Comparison of ENCODE assay signal across 22 cellular contexts in the genomic region with DNA sequence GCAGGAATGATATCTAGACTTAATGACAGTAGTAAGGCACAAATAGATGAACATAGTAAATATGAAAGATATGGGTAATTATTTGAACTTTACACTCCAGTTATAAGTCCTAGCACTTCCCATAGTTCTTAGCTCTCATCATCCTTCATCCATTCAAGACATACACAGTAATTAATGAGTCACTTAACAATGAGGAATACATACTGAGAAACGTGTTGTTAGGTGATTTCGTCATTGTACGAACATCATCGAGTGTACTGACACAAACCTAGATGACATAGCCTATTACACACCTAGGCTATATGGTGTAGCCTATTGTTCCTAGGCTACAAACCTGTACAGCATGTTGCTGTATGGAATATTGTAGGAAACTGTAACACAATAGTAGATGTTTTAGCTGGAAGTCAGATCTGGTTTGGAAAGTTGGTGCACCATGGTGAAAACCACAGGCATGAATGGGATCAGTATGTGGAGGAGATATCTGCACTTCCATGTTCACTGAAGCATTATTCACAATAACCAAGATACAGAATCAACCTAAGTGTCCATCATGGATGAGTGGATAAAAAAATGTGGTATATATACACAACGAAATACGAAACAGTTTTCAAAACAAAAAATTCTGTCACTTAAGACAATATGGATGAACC.
DNase-seq lines count a peak whose midpoint lies in the region; FAIRE-seq and TF ChIP-seq lines count a peak whose summit lies in the region.
"Had no signal": no experiment of that assay in that cellular context is flagged by ENCODE, and none has a peak within 500 bp of the region (broad histone marks: within the 10 kb centered on the region; RNA-seq: fewer than 3 reads in every experiment).

No MANE protein-coding gene starts in this region.

- FAIRE-seq in GM12891 (lab: Jason Lieb, UNC), result peak; percentile 50
- FAIRE-seq in bronchial epithelial cell (lab: Jason Lieb, UNC), result peak; percentile 40
- FAIRE-seq: H1, HepG2 had no signal

- no peaks in the 10 kb centered on the region for H3K36me3 Mint-ChIP-seq in activated naive CD8-positive, alpha-beta T cell treated with anti-CD3 and anti-CD28 coated beads for 36 hours
- H3K36me3 Mint-ChIP-seq: CD4-positive, CD25-positive, alpha-beta regulatory T cell had no signal

- no peak overlapping the region for H3K27ac Mint-ChIP-seq in activated naive CD8-positive, alpha-beta T cell treated with anti-CD3 and anti-CD28 coated beads for 36 hours
- H3K27ac Mint-ChIP-seq: B cell; CD4-positive, CD25-positive, alpha-beta regulatory T cell had no signal

- H3K4me3 Mint-ChIP-seq in activated naive CD8-positive, alpha-beta T cell treated with anti-CD3 and anti-CD28 coated beads for 36 hours, result no peak overlapping the region
- H3K4me3 Mint-ChIP-seq: B cell; CD4-positive, CD25-positive, alpha-beta regulatory T cell had no signal

- no peaks in the 10 kb centered on the region for H3K9me3 Mint-ChIP-seq in activated naive CD8-positive, alpha-beta T cell treated with anti-CD3 and anti-CD28 coated beads for 36 hours
- H3K9me3 Mint-ChIP-seq: CD4-positive, CD25-positive, alpha-beta regulatory T cell had no signal

- no peak for TF ChIP-seq POLR2A in GM12891 (IDR thresholded peaks at IDR 0.05; ENCODE audit: low read depth, low read length)

- H3K4me1 Mint-ChIP-seq in activated naive CD8-positive, alpha-beta T cell treated with anti-CD3 and anti-CD28 coated beads for 36 hours, result no peaks in the 10 kb centered on the region
- H3K4me1 Mint-ChIP-seq: B cell; CD4-positive, CD25-positive, alpha-beta regulatory T cell had no signal

- DNase-seq in GM12891 (ENCODE audit: insufficient read length, low spot score) (no peak), RKO (ENCODE audit: low spot score) (peak; percentile 59), bronchial epithelial cell (ENCODE audit: low read depth) (peak; percentile 95), kidney glomerular epithelial cell (lab: John Stamatoyannopoulos, UW) (peak; percentile 60), NCI-H128 (lab: John Stamatoyannopoulos, UW; ENCODE audit: unreplicated experiment) (no peak), amniotic stem cell (lab: John Stamatoyannopoulos, UW) (no peak), C1 segment of cervical spinal cord (lab: John Stamatoyannopoulos, UW) (no peak)
- DNase-seq in activated naive CD8-positive, alpha-beta T cell treated with anti-CD3 and anti-CD28 coated beads for 36 hours, result no peak
- DNase-seq: Caco-2; CD4-positive, CD25-positive, alpha-beta regulatory T cell; GDM1; MG63; NCI-H1092; NCI-H146; NCI-H2081; NCI-H446 treated with DMSO at 0.1 percent for 48 hours; NK-92 treated with Interleukin-12 subunit alpha and Interleukin-12 subunit beta, amount 100 ng/mL, for 24 hours; Peyer's patch; Right ventricle myocardium superior had no signal

- H3K27me3 ChIP-seq in bronchial epithelial cell (ENCODE audit: control insufficient read depth, insufficient read depth, low read length), result no peaks in the 10 kb centered on the region
- H3K27me3 ChIP-seq: MG63, Peyer's patch had no signal

- no peak for TF ChIP-seq CTCF in bronchial epithelial cell (IDR thresholded peaks at IDR 0.05; ENCODE audit: insufficient read depth, low read length, severe bottlenecking)

- no peaks in the 10 kb centered on the region for H3K27me3 Mint-ChIP-seq in activated naive CD8-positive, alpha-beta T cell treated with anti-CD3 and anti-CD28 coated beads for 36 hours

- no peak overlapping the region for H3K4me3 ChIP-seq in bronchial epithelial cell (ENCODE audit: low read depth, low read length)
- H3K4me3 ChIP-seq: MG63, Peyer's patch had no signal

- no peaks in the 10 kb centered on the region for H3K36me3 ChIP-seq in bronchial epithelial cell (ENCODE audit: control insufficient read depth, insufficient read depth, low read length)
- H3K36me3 ChIP-seq: MG63, Peyer's patch had no signal

TF ChIP-seq in GM12891, 5 proteins besides CTCF, POLR2A, EP300 and RAD21:
- TF ChIP-seq POLR2AphosphoS5 (IDR thresholded peaks at IDR 0.05; ENCODE audit: low read depth, low read length) (no peak), SPI1 (IDR thresholded peaks at IDR 0.05; ENCODE audit: low read depth, low read length) (no peak), PAX5 (IDR thresholded peaks at IDR 0.05; ENCODE audit: insufficient read depth, low read length, severe bottlenecking) (no peak)

Comparison
In these comparisons a context has a peak if more than half of its experiments do, and no peak if none do; other contexts are left out.
1. DNase-seq: peak in RKO (single experiment), bronchial epithelial cell (single experiment) and kidney glomerular epithelial cell (single experiment); none in GM12891 (single experiment), activated naive CD8-positive, alpha-beta T cell treated with anti-CD3 and anti-CD28 coated beads for 36 hours (single experiment), NCI-H128 (single experiment), amniotic stem cell (single experiment) and C1 segment of cervical spinal cord (0 of 14).